ENCODE assay signal across 9 cellular contexts in the genomic region with DNA sequence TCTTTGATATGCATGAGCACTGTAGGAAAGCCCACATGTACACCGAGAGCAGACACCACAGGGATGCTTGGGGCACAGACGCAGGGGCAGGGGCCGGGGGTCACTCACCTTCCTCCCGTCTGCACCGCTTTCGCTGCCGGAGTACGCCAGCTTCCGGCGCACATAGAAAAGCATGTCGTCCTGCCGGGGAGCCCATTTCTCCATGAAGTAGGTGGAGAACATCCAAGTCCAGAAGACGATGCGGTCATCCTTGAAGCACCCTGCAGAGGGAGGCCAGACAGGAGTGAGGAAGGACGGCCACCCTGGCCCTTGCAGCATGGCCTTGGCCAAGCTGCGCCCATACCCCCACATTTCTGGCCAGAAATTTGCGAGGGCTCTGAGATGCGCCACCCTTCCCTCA. TPM values are rescaled to one million over a fixed set of nuclear protein-coding genes. Genes with fewer than 3 reads are reported as not detected.
A peak's percentile ranks its signal among the peaks of the same experiment; 100 is the strongest.
DNase-seq lines count a peak whose midpoint lies in the region; FAIRE-seq and TF ChIP-seq lines count a peak whose summit lies in the region.
"Had no signal": no experiment of that assay in that cellular context is flagged by ENCODE, and none has a peak within 500 bp of the region (broad histone marks: within the 10 kb centered on the region; RNA-seq: fewer than 3 reads in every experiment).

No MANE protein-coding gene starts in this region.

- H3K4me3 Mint-ChIP-seq in MCF 10A (ENCODE audit: unreplicated experiment): peak overlapping the region; percentile 50

- H3K4me1 ChIP-seq in keratinocyte (ENCODE audit: control insufficient read depth, extremely low read depth, insufficient read depth, low read length): peaks cover 19% of the 10 kb centered on the region
- H3K4me1 ChIP-seq in stomach smooth muscle (ENCODE audit: control insufficient read depth, insufficient read depth, low read length): peaks cover 42% of the 10 kb centered on the region

- H3K27me3 Mint-ChIP-seq in MCF 10A (ENCODE audit: insufficient read depth, unreplicated experiment): no peaks in the 10 kb centered on the region

- DNase-seq in HFF-Myc (ENCODE audit: extremely low read depth, low read depth): no peak
- DNase-seq in MCF 10A (ENCODE audit: unreplicated experiment): no peak
- no peak for DNase-seq in keratinocyte (ENCODE audit: low read depth, low spot score)
- no peak for DNase-seq in stimulated activated CD4-positive, alpha-beta T cell treated with anti-CD3 and anti-CD28 coated beads, Interleukin-2, amount 100 ng/mL, for 48 hours
- DNase-seq in H7: no peak
- no peak for DNase-seq in activated naive CD4-positive, alpha-beta T cell (lab: John Stamatoyannopoulos, UW)
- no peak for DNase-seq in SIG-M5 treated with dmso at 0.1 percent for 504 hours (lab: John Stamatoyannopoulos, UW; ENCODE audit: unreplicated experiment)

- H3K9me3 ChIP-seq in keratinocyte (ENCODE audit: control insufficient read depth, low read depth, low read length) (no peaks in the 10 kb centered on the region), stomach smooth muscle (ENCODE audit: control insufficient read depth in 2 of 2, low read length in 2 of 2) (no peaks in the 10 kb centered on the region)

- no peak overlapping the region for H2AFZ ChIP-seq in keratinocyte (ENCODE audit: control insufficient read depth, low read length)

- H3K4me3 ChIP-seq in HFF-Myc (replicated peaks; ENCODE audit: low read depth, low read length): peak overlapping the region; percentile 49
- peak overlapping the region in 1 of 3 experiments; percentile 13 for H3K4me3 ChIP-seq in keratinocyte (ENCODE audit: control insufficient read depth in 2 of 3, extremely low read depth in 1 of 3, insufficient read depth in 2 of 3, low read depth in 1 of 3, low read length in 3 of 3)
- H3K4me3 ChIP-seq in stomach smooth muscle (ENCODE audit: low read length in 2 of 2): peak overlapping the region; percentile 20 to 71
- no peak overlapping the region for H3K4me3 ChIP-seq in H7 (ENCODE audit: insufficient read depth, low read depth, low read length)
- H3K4me3 ChIP-seq: cardiac muscle cell had no signal

- H3K9me3 Mint-ChIP-seq in MCF 10A (ENCODE audit: unreplicated experiment): no peaks in the 10 kb centered on the region

- H3K36me3 Mint-ChIP-seq in MCF 10A (ENCODE audit: insufficient read depth, unreplicated experiment): peaks cover 24% of the 10 kb centered on the region

- FAIRE-seq in keratinocyte (lab: Jason Lieb, UNC): no peak

- H3K9ac ChIP-seq in keratinocyte (ENCODE audit: control insufficient read depth, extremely low read depth, insufficient read depth, low read length) (peak overlapping the region; percentile 56), stomach smooth muscle (ENCODE audit: low read length in 2 of 2) (peak overlapping the region; percentile 16 to 60)

- BruUV-seq in MCF 10A (replicated peaks; lab: Mats Ljungman, UMichigan): no TSS peak

- H3K79me2 ChIP-seq in keratinocyte (ENCODE audit: control insufficient read depth, insufficient read depth, low read length): peaks cover 77% of the 10 kb centered on the region

- peaks cover 32% of the 10 kb centered on the region for H4K20me1 ChIP-seq in keratinocyte (ENCODE audit: control insufficient read depth, extremely low read depth, insufficient read depth, low read length)

- intact Hi-C loops in MCF 10A (cut with micrococcal nuclease): loop anchor here (2.0 kb wide), 1 partner anchor 51 kb away; no protein-coding TSS in a partner anchor

- H3K27ac ChIP-seq in keratinocyte (ENCODE audit: control insufficient read depth, insufficient read depth, low read length) (peak overlapping the region; percentile 49), stomach smooth muscle (ENCODE audit: low read length) (peak overlapping the region; percentile 41)
- H3K27ac ChIP-seq: cardiac muscle cell had no signal

- dilution Hi-C loops in keratinocyte (cut with MboI; ENCODE audit: extremely low pct_ligation_motif_present, low sequenced_read_pairs): no loop called here

- no peak overlapping the region for H3K27ac Mint-ChIP-seq in MCF 10A (ENCODE audit: low read depth, unreplicated experiment)

- peaks cover 17% of the 10 kb centered on the region for H3K4me1 Mint-ChIP-seq in MCF 10A (ENCODE audit: insufficient read depth, unreplicated experiment)

- H3K36me3 ChIP-seq in keratinocyte (ENCODE audit: control insufficient read depth in 2 of 2, extremely low read depth in 1 of 2, insufficient read depth in 2 of 2, low read length in 2 of 2) (peaks cover 21 to 33% of the 10 kb centered on the region in 2 experiments), stomach smooth muscle (ENCODE audit: control insufficient read depth in 2 of 2, insufficient read depth in 2 of 2, low read length in 2 of 2) (no peaks in the 10 kb centered on the region), H7 (replicated peaks; ENCODE audit: control insufficient read depth, insufficient read depth, low read length) (no peaks in the 10 kb centered on the region)
- H3K36me3 ChIP-seq: cardiac muscle cell had no signal

- H3K9me1 ChIP-seq in keratinocyte (ENCODE audit: control insufficient read depth, extremely low read depth, insufficient read depth, low read length): no peaks in the 10 kb centered on the region

- TF ChIP-seq CTCF in HFF-Myc (IDR thresholded peaks at IDR 0.05; ENCODE audit: low read depth, low read length, missing control alignments): no peak
- no peak for TF ChIP-seq CTCF in MCF 10A (IDR thresholded peaks at IDR 0.05; ENCODE audit: unreplicated experiment)
- TF ChIP-seq CTCF in keratinocyte (optimal IDR thresholded peaks at IDR 0.05 in 1 of 3, IDR thresholded peaks at IDR 0.05 in 1 of 3, conservative IDR thresholded peaks at IDR 0.05 in 1 of 3; ENCODE audit: extremely low read depth in 1 of 3, insufficient read depth in 2 of 3, low read length in 3 of 3): no peak

- POLR2A ChIA-PET in MCF 10A (lab: Yijun Ruan, JAX): interaction anchor here (0.8 to 1.7 kb wide), 7 partner anchors 9 to 258 kb away, joined by 3 to 5 read pairs (median 3); no protein-coding TSS in a partner anchor

- CTCF ChIA-PET in MCF 10A (lab: Yijun Ruan, JAX): interaction anchor here (0.5 to 1.0 kb wide), 3 partner anchors 25 to 218 kb away, joined by 3 read pairs; no protein-coding TSS in a partner anchor

- H3K27me3 ChIP-seq in keratinocyte (ENCODE audit: control insufficient read depth, extremely low read depth, insufficient read depth, low read length) (no peaks in the 10 kb centered on the region), stomach smooth muscle (ENCODE audit: control insufficient read depth in 1 of 2, insufficient read depth in 2 of 2, low read length in 2 of 2) (no peaks in the 10 kb centered on the region), H7 (ENCODE audit: control insufficient read depth, insufficient read depth, low read length) (no peaks in the 10 kb centered on the region)
- H3K27me3 ChIP-seq: cardiac muscle cell had no signal

- peak overlapping the region; percentile 79 for H3K4me2 ChIP-seq in keratinocyte (ENCODE audit: control insufficient read depth, extremely low read depth, insufficient read depth, low read depth, low read length)

RNA-seq across cellular contexts. Expression of a gene that starts 28.8 kb away (rescaled TPM):
- total RNA-seq in MCF 10A (2022): 61.9 and 63.4 TPM in 2 replicates
- 115 to 163 TPM (median 140 TPM) in 3 replicates for polyA plus RNA-seq in keratinocyte
- polyA plus RNA-seq in keratinocyte (2011; ENCODE audit: low read depth): 165 TPM
- 117 and 219 TPM in 2 replicates for polyA plus RNA-seq in keratinocyte (2011; cell fraction: cytosol; rRNA removed)
- 109 and 144 TPM in 2 replicates for polyA plus RNA-seq in keratinocyte (2011; cell fraction: nucleus; rRNA removed)
- polyA plus RNA-seq in keratinocyte (2012; ENCODE audit: low replicate concordance): 103 and 146 TPM in 2 replicates
- polyA minus RNA-seq in keratinocyte: 85.0 to 167 TPM (median 153 TPM) in 3 replicates
- 157 TPM for polyA minus RNA-seq in keratinocyte (2011; cell fraction: cytosol; rRNA and poly(A)+ RNA removed)
- 58.6 and 79.3 TPM in 2 replicates for polyA minus RNA-seq in keratinocyte (2011; cell fraction: nucleus; rRNA and poly(A)+ RNA removed)
- 37.5 and 43.9 TPM in 2 replicates for total RNA-seq in H7 (2014; rRNA removed; shearing (Covaris generic))

RNA-seq across cellular contexts. Expression of a gene that starts 48.1 kb away (rescaled TPM):
- 70.3 and 72.5 TPM in 2 replicates for total RNA-seq in MCF 10A (2022)
- 21.0 to 36.2 TPM (median 28.1 TPM) in 3 replicates for polyA plus RNA-seq in keratinocyte
- 88.9 TPM for polyA plus RNA-seq in keratinocyte (2011; ENCODE audit: low read depth)
- polyA plus RNA-seq in keratinocyte (2011; cell fraction: cytosol; rRNA removed): 10.5 and 16.6 TPM in 2 replicates
- 24.8 and 26.7 TPM in 2 replicates for polyA plus RNA-seq in keratinocyte (2011; cell fraction: nucleus; rRNA removed)
- polyA plus RNA-seq in keratinocyte (2012; ENCODE audit: low replicate concordance): 37.9 and 38.7 TPM in 2 replicates
- polyA minus RNA-seq in keratinocyte: 20.0 to 43.6 TPM (median 34.1 TPM) in 3 replicates
- polyA minus RNA-seq in keratinocyte (2011; cell fraction: cytosol; rRNA and poly(A)+ RNA removed): 9.2 TPM
- polyA minus RNA-seq in keratinocyte (2011; cell fraction: nucleus; rRNA and poly(A)+ RNA removed): 16.6 and 22.3 TPM in 2 replicates
- total RNA-seq in H7 (2014; rRNA removed; shearing (Covaris generic)): 82.6 and 89.0 TPM in 2 replicates
